ENCODE assay signal across 11 cellular contexts in genomic region chr21:32624726-32625125, GRCh38. TPM values are rescaled to one million over a fixed set of nuclear protein-coding genes. Genes with fewer than 3 reads are reported as not detected.
DNase-seq lines count a peak whose midpoint lies in the region; ATAC-seq and TF ChIP-seq lines count a peak whose summit lies in the region.
"Had no signal": no experiment of that assay in that cellular context is flagged by ENCODE, and none has a peak within 500 bp of the region (broad histone marks: within the 10 kb centered on the region; RNA-seq: fewer than 3 reads in every experiment).

No MANE protein-coding gene starts in this region.

- intact Hi-C loops in activated CD4-positive, alpha-beta T cell treated with anti-CD3 and anti-CD28 coated beads for 36 hours (cut with DNase I, micrococcal nuclease) = no loop called here
- intact Hi-C loops in left colon (cut with DNase I, micrococcal nuclease) = no loop called here

- H3K36me3 Mint-ChIP-seq in activated CD4-positive, alpha-beta T cell treated with anti-CD3 and anti-CD28 coated beads for 36 hours (ENCODE audit: low read depth) = peaks cover 3% of the 10 kb centered on the region
- no peaks in the 10 kb centered on the region for H3K36me3 Mint-ChIP-seq in type B pancreatic cell
- H3K36me3 Mint-ChIP-seq in endothelial cell (ENCODE audit: low read depth, unreplicated experiment) = peaks cover 4% of the 10 kb centered on the region

- no peak for DNase-seq in activated CD4-positive, alpha-beta T cell treated with anti-CD3 and anti-CD28 coated beads for 36 hours
- DNase-seq in activated CD4-positive, alpha-beta T cell treated with anti-CD3 and anti-CD28 coated beads, Interleukin-2, amount 50 U/mL, for 48 hours = no peak
- DNase-seq in RPMI7951 (ENCODE audit: low read depth) = peak; percentile 71
- no peak for DNase-seq in type B pancreatic cell (ENCODE audit: extremely low spot score, unreplicated experiment)
- no peak for DNase-seq in left colon
- DNase-seq in endothelial cell (ENCODE audit: low spot score) = no peak
- DNase-seq in DMS53 (lab: John Stamatoyannopoulos, UW) = no peak
- DNase-seq: activated CD4-positive, alpha-beta memory T cell treated with anti-CD3 and anti-CD28 coated beads, Interleukin-2, amount 10 ng/mL, durations not matched to agents 7 days and 5 days; effector CD4-positive, alpha-beta T cell; NCI-H446 had no signal

- no peak overlapping the region for H3K27ac Mint-ChIP-seq in activated CD4-positive, alpha-beta T cell treated with anti-CD3 and anti-CD28 coated beads for 36 hours
- H3K27ac Mint-ChIP-seq in type B pancreatic cell (peak overlapping the region; percentile 62), endothelial cell (ENCODE audit: unreplicated experiment) (no peak overlapping the region)
- H3K27ac Mint-ChIP-seq: activated CD4-positive, alpha-beta memory T cell treated with anti-CD3 and anti-CD28 coated beads, Interleukin-2, amount 10 ng/mL, durations not matched to agents 7 days and 5 days had no signal

- peaks cover 13% of the 10 kb centered on the region for H3K27me3 Mint-ChIP-seq in activated CD4-positive, alpha-beta T cell treated with anti-CD3 and anti-CD28 coated beads for 36 hours
- H3K27me3 Mint-ChIP-seq in type B pancreatic cell (peaks cover 22% of the 10 kb centered on the region), endothelial cell (ENCODE audit: unreplicated experiment) (no peaks in the 10 kb centered on the region)

- H3K4me1 Mint-ChIP-seq in activated CD4-positive, alpha-beta T cell treated with anti-CD3 and anti-CD28 coated beads for 36 hours = no peaks in the 10 kb centered on the region
- H3K4me1 Mint-ChIP-seq in type B pancreatic cell (ENCODE audit: unreplicated experiment) (no peaks in the 10 kb centered on the region), endothelial cell (ENCODE audit: unreplicated experiment) (no peaks in the 10 kb centered on the region)

- no peak overlapping the region for H3K4me3 Mint-ChIP-seq in activated CD4-positive, alpha-beta T cell treated with anti-CD3 and anti-CD28 coated beads for 36 hours
- H3K4me3 Mint-ChIP-seq in type B pancreatic cell (no peak overlapping the region), endothelial cell (ENCODE audit: unreplicated experiment) (no peak overlapping the region)
- H3K4me3 Mint-ChIP-seq: activated CD4-positive, alpha-beta memory T cell treated with anti-CD3 and anti-CD28 coated beads, Interleukin-2, amount 10 ng/mL, durations not matched to agents 7 days and 5 days had no signal

- ATAC-seq in activated CD4-positive, alpha-beta T cell treated with anti-CD3 and anti-CD28 coated beads for 36 hours = peak; percentile 26
- ATAC-seq in HG03066 (IDR thresholded peaks at IDR 0.05; ENCODE audit: low read depth, unreplicated experiment) = peak; percentile 88
- ATAC-seq in left colon = no peak

- POLR2A ChIA-PET in activated CD4-positive, alpha-beta T cell treated with anti-CD3 and anti-CD28 coated beads for 36 hours (lab: Charles Lee) = no interaction called here

- peaks cover 2% of the 10 kb centered on the region for H3K9me3 Mint-ChIP-seq in activated CD4-positive, alpha-beta T cell treated with anti-CD3 and anti-CD28 coated beads for 36 hours (ENCODE audit: low read depth)
- H3K9me3 Mint-ChIP-seq in type B pancreatic cell (no peaks in the 10 kb centered on the region), endothelial cell (ENCODE audit: unreplicated experiment) (no peaks in the 10 kb centered on the region)
- H3K9me3 Mint-ChIP-seq: activated CD4-positive, alpha-beta memory T cell treated with anti-CD3 and anti-CD28 coated beads, Interleukin-2, amount 10 ng/mL, durations not matched to agents 7 days and 5 days had no signal

- TF ChIP-seq CTCF in type B pancreatic cell (conservative IDR thresholded peaks at IDR 0.05) (no peak), endothelial cell (IDR thresholded peaks at IDR 0.05; ENCODE audit: unreplicated experiment) (no peak)

- CTCF ChIA-PET in activated CD4-positive, alpha-beta T cell treated with anti-CD3 and anti-CD28 coated beads for 36 hours (lab: Charles Lee) = interaction anchor here (1.1 kb wide), 1 partner anchor 221 kb away, joined by 3 read pairs; no protein-coding TSS in a partner anchor

RNA-seq across cellular contexts. Expression of gene CFAP298, which starts 12.5 kb away (rescaled TPM):
- total RNA-seq in activated CD4-positive, alpha-beta T cell treated with anti-CD3 and anti-CD28 coated beads for 36 hours = 10 to 100 TPM; 39.5 to 47.9 TPM
- 47.0 and 49.6 TPM in 2 replicates for total RNA-seq in RPMI7951 (2014; rRNA removed; shearing (Covaris generic))
- total RNA-seq in type B pancreatic cell (ENCODE audit: low replicate concordance) (41.1 and 43.8 TPM in 2 replicates), left colon (10 to 100 TPM; 28.7 to 32.7 TPM), endothelial cell (ENCODE audit: unreplicated experiment) (60.3 TPM)

RNA-seq across cellular contexts. Expression of gene TCP10L, which starts 39.4 kb away (rescaled TPM):
- 1 to 10 TPM in 1 of 2 experiments, under 1 TPM in 1; 0.96 to 1.2 TPM for total RNA-seq in activated CD4-positive, alpha-beta T cell treated with anti-CD3 and anti-CD28 coated beads for 36 hours
- 0.96 TPM in 1 of 2 replicates, not detected in the other for total RNA-seq in RPMI7951 (2014; rRNA removed; shearing (Covaris generic))
- total RNA-seq in type B pancreatic cell (ENCODE audit: low replicate concordance) (0.93 and 1.2 TPM in 2 replicates), left colon (not detected), endothelial cell (ENCODE audit: unreplicated experiment) (0.31 TPM)
